19 cellular contexts compared by ENCODE assay signal in genomic region chr12:94753071-94753779, GRCh38.
DNase-seq lines count a peak whose midpoint lies in the region; ATAC-seq, FAIRE-seq and TF ChIP-seq lines count a peak whose summit lies in the region.
"Had no signal": no experiment of that assay in that cellular context is flagged by ENCODE, and none has a peak within 500 bp of the region (broad histone marks: within the 10 kb centered on the region; RNA-seq: fewer than 3 reads in every experiment).

No MANE protein-coding gene starts in this region.

- no peak for FAIRE-seq in K562 (lab: Jason Lieb, UNC)
- peak; percentile 9 for FAIRE-seq in keratinocyte (lab: Jason Lieb, UNC)
- FAIRE-seq: endothelial cell of umbilical vein, GM12878 had no signal

- 65% methylated on average over 8 of the region's 8 CpGs for WGBS in SK-N-SH (ENCODE audit: low lambda C conversion rate)
- WGBS in K562 (ENCODE audit: insufficient coverage, low coverage, missing lambda C conversion rate) = 0% methylated on average over 8 of the region's 8 CpGs
- WGBS in hepatocyte (ENCODE audit: low lambda C conversion rate, missing lambda C conversion rate) = 78% methylated on average over 8 of the region's 8 CpGs

- ATAC-seq in SK-N-SH treated with all-trans-retinoic acid at 6 μM for 48 hours = no peak
- ATAC-seq in K562 = no peak
- peak; percentile 49 for ATAC-seq in stimulated activated effector memory CD8-positive, alpha-beta T cell treated with anti-CD3 and anti-CD28 coated beads, Interleukin-12 subunit alpha, Interleukin-12 subunit beta, amount 100 ng/mL, for 72 hours
- no peak for ATAC-seq in GM21786 (IDR thresholded peaks at IDR 0.05; ENCODE audit: unreplicated experiment)
- ATAC-seq: GM12878 had no signal

- DNase-seq in SK-N-SH (no peak), K562 (ENCODE audit: extremely low read depth in 1 of 4, low spot score in 3 of 4) (no peak), keratinocyte (ENCODE audit: low read depth, low spot score) (no peak), hepatocyte (ENCODE audit: low spot score) (no peak)
- no peak for DNase-seq in stimulated activated effector memory CD8-positive, alpha-beta T cell treated with anti-CD3 and anti-CD28 coated beads, Interleukin-12 subunit alpha, Interleukin-12 subunit beta, amount 100 ng/mL, for 72 hours (ENCODE audit: low spot score in 2 of 2)
- no peak for DNase-seq in activated T-helper 2 cell treated with anti-CD3 and anti-CD28 coated beads, Interferon-gamma antibody, Interleukin-2, Interleukin-4, amounts not matched to agents 10 μg/mL and 5 μg/mL and 100 μg/mL, durations not matched to agents 14 hours and 24 hours and 36 hours (ENCODE audit: low spot score)
- DNase-seq: ACHN; activated T-cell treated with anti-CD3 and anti-CD28 coated beads for 4 hours; HCEC 1CT; NCI-H524 treated with DMSO at 0.1 percent for 48 hours; SHP77 treated with DMSO at 0.1 percent for 48 hours; stimulated activated CD8-positive, alpha-beta memory T cell treated with anti-CD3 and anti-CD28 coated beads, Interleukin-4, amount 100 ng/mL, for 48 hours had no signal

- no peak overlapping the region for H3K27ac Mint-ChIP-seq in stimulated activated effector memory CD8-positive, alpha-beta T cell treated with anti-CD3 and anti-CD28 coated beads, Interleukin-12 subunit alpha, Interleukin-12 subunit beta, amount 100 ng/mL, for 72 hours
- H3K27ac Mint-ChIP-seq in activated T-helper 2 cell treated with anti-CD3 and anti-CD28 coated beads, Interferon-gamma antibody, Interleukin-2, Interleukin-4, amounts not matched to agents 10 μg/mL and 5 μg/mL and 100 μg/mL, durations not matched to agents 14 hours and 24 hours and 36 hours = no peak overlapping the region
- H3K27ac Mint-ChIP-seq: natural killer cell treated with Interleukin-12 subunit alpha and Interleukin-12 subunit beta and Interleukin-15 and Interleukin-18, amount 100 ng/mL, for 72 hours had no signal

- H3K4me3 ChIP-seq in SK-N-SH (ENCODE audit: low read depth in 2 of 2, low read length in 1 of 2) (no peak overlapping the region), K562 (no peak overlapping the region), keratinocyte (ENCODE audit: control insufficient read depth in 2 of 3, extremely low read depth in 1 of 3, insufficient read depth in 2 of 3, low read depth in 1 of 3, low read length in 3 of 3) (no peak overlapping the region), hepatocyte (no peak overlapping the region)
- H3K4me3 ChIP-seq: ascending aorta, GM12878, vagina had no signal

- no peak overlapping the region for H3K9ac ChIP-seq in SK-N-SH
- H3K9ac ChIP-seq in K562 (ENCODE audit: insufficient read depth in 1 of 2, low read depth in 2 of 2, low read length in 2 of 2) = no peak overlapping the region
- H3K9ac ChIP-seq in keratinocyte (ENCODE audit: control insufficient read depth, extremely low read depth, insufficient read depth, low read length) = no peak overlapping the region

- H2AFZ ChIP-seq in SK-N-SH (ENCODE audit: low read depth) (no peak overlapping the region), K562 (ENCODE audit: low read depth, low read length) (no peak overlapping the region), keratinocyte (ENCODE audit: control insufficient read depth, low read length) (peak overlapping the region; percentile 6), hepatocyte (no peak overlapping the region)

- intact Hi-C loops in K562 (cut with micrococcal nuclease) = no loop called here
- intact Hi-C loops in activated T-helper 2 cell treated with anti-CD3 and anti-CD28 coated beads, Interferon-gamma antibody, Interleukin-2, Interleukin-4, amounts not matched to agents 10 μg/mL and 5 μg/mL and 100 μg/mL, durations not matched to agents 14 hours and 24 hours and 36 hours (cut with micrococcal nuclease) = no loop called here

- in situ Hi-C loops in K562 (cut with MboI) = no loop called here

- POLR2A ChIA-PET in SK-N-SH (lab: Yijun Ruan, JAX) (no interaction called here), K562 (lab: Yijun Ruan, JAX) (no interaction called here)

- TF ChIP-seq CTCF in SK-N-SH (IDR thresholded peaks at IDR 0.05) = no peak
- TF ChIP-seq CTCF in K562 (IDR thresholded peaks at IDR 0.05 in 2 of 3, conservative IDR thresholded peaks at IDR 0.05 in 1 of 3; ENCODE audit: insufficient read depth in 2 of 3, low read depth in 1 of 3, low read length in 3 of 3) = no peak
- peak; percentile 20 to 65 (median 55) for TF ChIP-seq CTCF in keratinocyte (optimal IDR thresholded peaks at IDR 0.05 in 1 of 3, IDR thresholded peaks at IDR 0.05 in 1 of 3, conservative IDR thresholded peaks at IDR 0.05 in 1 of 3; ENCODE audit: extremely low read depth in 1 of 3, insufficient read depth in 2 of 3, low read length in 3 of 3)
- TF ChIP-seq CTCF in hepatocyte (IDR thresholded peaks at IDR 0.05; ENCODE audit: poor library complexity) = no peak

- no peaks in the 10 kb centered on the region for H3F3A ChIP-seq in SK-N-SH (replicated peaks; ENCODE audit: insufficient read depth)

- H3K9me3 ChIP-seq in SK-N-SH (no peaks in the 10 kb centered on the region), K562 (replicated peaks; ENCODE audit: control insufficient read depth, insufficient read depth, low read depth, low read length) (no peaks in the 10 kb centered on the region), keratinocyte (ENCODE audit: control insufficient read depth, low read depth, low read length) (no peaks in the 10 kb centered on the region), hepatocyte (ENCODE audit: low read depth) (no peaks in the 10 kb centered on the region)
- H3K9me3 ChIP-seq: ascending aorta, vagina had no signal

- H3K4me3 Mint-ChIP-seq in stimulated activated effector memory CD8-positive, alpha-beta T cell treated with anti-CD3 and anti-CD28 coated beads, Interleukin-12 subunit alpha, Interleukin-12 subunit beta, amount 100 ng/mL, for 72 hours = no peak overlapping the region
- no peak overlapping the region for H3K4me3 Mint-ChIP-seq in activated T-helper 2 cell treated with anti-CD3 and anti-CD28 coated beads, Interferon-gamma antibody, Interleukin-2, Interleukin-4, amounts not matched to agents 10 μg/mL and 5 μg/mL and 100 μg/mL, durations not matched to agents 14 hours and 24 hours and 36 hours (ENCODE audit: low read depth)
- H3K4me3 Mint-ChIP-seq: natural killer cell treated with Interleukin-12 subunit alpha and Interleukin-12 subunit beta and Interleukin-15 and Interleukin-18, amount 100 ng/mL, for 72 hours had no signal

- no peaks in the 10 kb centered on the region for H3K9me2 ChIP-seq in SK-N-SH
- no peaks in the 10 kb centered on the region for H3K9me2 ChIP-seq in hepatocyte (replicated peaks; ENCODE audit: insufficient read depth)

- H3K4me1 Mint-ChIP-seq in stimulated activated effector memory CD8-positive, alpha-beta T cell treated with anti-CD3 and anti-CD28 coated beads, Interleukin-12 subunit alpha, Interleukin-12 subunit beta, amount 100 ng/mL, for 72 hours = no peaks in the 10 kb centered on the region
- no peaks in the 10 kb centered on the region for H3K4me1 Mint-ChIP-seq in activated T-helper 2 cell treated with anti-CD3 and anti-CD28 coated beads, Interferon-gamma antibody, Interleukin-2, Interleukin-4, amounts not matched to agents 10 μg/mL and 5 μg/mL and 100 μg/mL, durations not matched to agents 14 hours and 24 hours and 36 hours (ENCODE audit: low read depth)

- no peaks in the 10 kb centered on the region for H3K9me3 Mint-ChIP-seq in stimulated activated effector memory CD8-positive, alpha-beta T cell treated with anti-CD3 and anti-CD28 coated beads, Interleukin-12 subunit alpha, Interleukin-12 subunit beta, amount 100 ng/mL, for 72 hours
- H3K9me3 Mint-ChIP-seq in activated T-helper 2 cell treated with anti-CD3 and anti-CD28 coated beads, Interferon-gamma antibody, Interleukin-2, Interleukin-4, amounts not matched to agents 10 μg/mL and 5 μg/mL and 100 μg/mL, durations not matched to agents 14 hours and 24 hours and 36 hours = no peaks in the 10 kb centered on the region
- H3K9me3 Mint-ChIP-seq: natural killer cell treated with Interleukin-12 subunit alpha and Interleukin-12 subunit beta and Interleukin-15 and Interleukin-18, amount 100 ng/mL, for 72 hours had no signal

- no peaks in the 10 kb centered on the region for H3K36me3 Mint-ChIP-seq in stimulated activated effector memory CD8-positive, alpha-beta T cell treated with anti-CD3 and anti-CD28 coated beads, Interleukin-12 subunit alpha, Interleukin-12 subunit beta, amount 100 ng/mL, for 72 hours
- H3K36me3 Mint-ChIP-seq in activated T-helper 2 cell treated with anti-CD3 and anti-CD28 coated beads, Interferon-gamma antibody, Interleukin-2, Interleukin-4, amounts not matched to agents 10 μg/mL and 5 μg/mL and 100 μg/mL, durations not matched to agents 14 hours and 24 hours and 36 hours (ENCODE audit: low read depth) = no peaks in the 10 kb centered on the region
- H3K36me3 Mint-ChIP-seq: natural killer cell treated with Interleukin-12 subunit alpha and Interleukin-12 subunit beta and Interleukin-15 and Interleukin-18, amount 100 ng/mL, for 72 hours had no signal

- 0 out of 2 replicates have a peak, but pooled peaks have one; percentile 12 for TF ChIP-seq RAD21 in SK-N-SH (IDR thresholded peaks at IDR 0.05; ENCODE audit: low read length)
- no peak for TF ChIP-seq RAD21 in K562 (CRISPR knock-in tag; conservative IDR thresholded peaks at IDR 0.05 in 1 of 2, IDR thresholded peaks at IDR 0.05 in 1 of 2)

- H3K27me3 ChIP-seq in SK-N-SH (ENCODE audit: insufficient read depth) (peaks cover 14% of the 10 kb centered on the region; the same call in 1 of the 2 replicates), K562 (ENCODE audit: control insufficient read depth in 2 of 2, insufficient read depth in 2 of 2, low read length in 2 of 2) (peaks cover 18 to 31% of the 10 kb centered on the region in 2 experiments; a peak in 4 of 5 replicates), keratinocyte (ENCODE audit: control insufficient read depth, extremely low read depth, insufficient read depth, low read length) (no peaks in the 10 kb centered on the region), hepatocyte (no peaks in the 10 kb centered on the region)
- H3K27me3 ChIP-seq: ascending aorta, vagina had no signal

- H3K4me1 ChIP-seq in SK-N-SH (ENCODE audit: control insufficient read depth in 1 of 2, insufficient read depth in 2 of 2, low read depth in 1 of 2, low read length in 1 of 2) (no peaks in the 10 kb centered on the region), K562 (replicated peaks in 1 of 2; ENCODE audit: control insufficient read depth in 2 of 2, insufficient read depth in 2 of 2, low read length in 2 of 2) (no peaks in the 10 kb centered on the region), keratinocyte (ENCODE audit: control insufficient read depth, extremely low read depth, insufficient read depth, low read length) (peaks cover 5% of the 10 kb centered on the region), hepatocyte (ENCODE audit: insufficient read depth) (no peaks in the 10 kb centered on the region)
- H3K4me1 ChIP-seq: ascending aorta, vagina had no signal

- peaks cover 2% of the 10 kb centered on the region for H3K27me3 Mint-ChIP-seq in activated T-helper 2 cell treated with anti-CD3 and anti-CD28 coated beads, Interferon-gamma antibody, Interleukin-2, Interleukin-4, amounts not matched to agents 10 μg/mL and 5 μg/mL and 100 μg/mL, durations not matched to agents 14 hours and 24 hours and 36 hours (ENCODE audit: low read depth)

- BruUV-seq in K562 (replicated peaks; lab: Mats Ljungman, UMichigan) = no TSS peak

- no peaks in the 10 kb centered on the region for H3K9me1 ChIP-seq in K562 (ENCODE audit: control insufficient read depth, insufficient read depth, low read length)
- no peaks in the 10 kb centered on the region for H3K9me1 ChIP-seq in keratinocyte (ENCODE audit: control insufficient read depth, extremely low read depth, insufficient read depth, low read length)

- H3K4me2 ChIP-seq in SK-N-SH (no peak overlapping the region), K562 (ENCODE audit: insufficient read depth, low read length) (no peak overlapping the region), keratinocyte (ENCODE audit: control insufficient read depth, extremely low read depth, insufficient read depth, low read depth, low read length) (no peak overlapping the region), hepatocyte (no peak overlapping the region)

- CTCF ChIA-PET in SK-N-SH (lab: Yijun Ruan, JAX) (interaction anchor here (0.9 to 1.3 kb wide), 2 partner anchors 16 to 207 kb away, joined by 3 to 4 read pairs; no protein-coding TSS in a partner anchor), K562 (lab: Yijun Ruan, JAX; ENCODE audit: low intra/inter-chr PET ratio) (no interaction called here)

- no peaks in the 10 kb centered on the region for H4K20me1 ChIP-seq in SK-N-SH (ENCODE audit: insufficient read depth)
- H4K20me1 ChIP-seq in K562 (replicated peaks; ENCODE audit: control insufficient read depth, insufficient read depth, low read length) = no peaks in the 10 kb centered on the region
- H4K20me1 ChIP-seq in keratinocyte (ENCODE audit: control insufficient read depth, extremely low read depth, insufficient read depth, low read length) = no peaks in the 10 kb centered on the region
- H4K20me1 ChIP-seq in hepatocyte (ENCODE audit: insufficient read depth, poor library complexity, severe bottlenecking) = no peaks in the 10 kb centered on the region

- no peak for TF ChIP-seq POLR2A in K562 (conservative IDR thresholded peaks at IDR 0.05)

- H3K36me3 ChIP-seq in SK-N-SH (replicated peaks in 1 of 2; ENCODE audit: control insufficient read depth in 1 of 2, insufficient read depth in 2 of 2, low read length in 1 of 2) (no peaks in the 10 kb centered on the region), K562 (ENCODE audit: control insufficient read depth, insufficient read depth, low read length) (no peaks in the 10 kb centered on the region), keratinocyte (ENCODE audit: control insufficient read depth in 2 of 2, extremely low read depth in 1 of 2, insufficient read depth in 2 of 2, low read length in 2 of 2) (no peaks in the 10 kb centered on the region), hepatocyte (replicated peaks; ENCODE audit: insufficient read depth, low read depth) (no peaks in the 10 kb centered on the region)
- H3K36me3 ChIP-seq: ascending aorta, vagina had no signal

- H3K79me2 ChIP-seq in SK-N-SH (ENCODE audit: insufficient read depth) (no peaks in the 10 kb centered on the region), K562 (ENCODE audit: control insufficient read depth, insufficient read depth, low read length) (no peaks in the 10 kb centered on the region), keratinocyte (ENCODE audit: control insufficient read depth, insufficient read depth, low read length) (no peaks in the 10 kb centered on the region), hepatocyte (no peaks in the 10 kb centered on the region)

- dilution Hi-C loops in keratinocyte (cut with MboI; ENCODE audit: extremely low pct_ligation_motif_present, low sequenced_read_pairs) = no loop called here

- no peak overlapping the region for H3K27ac ChIP-seq in SK-N-SH (ENCODE audit: low read depth in 2 of 2, low read length in 1 of 2)
- no peak overlapping the region for H3K27ac ChIP-seq in K562 (ENCODE audit: extremely low read depth, low read depth, low read length)
- H3K27ac ChIP-seq in keratinocyte (ENCODE audit: control insufficient read depth, insufficient read depth, low read length) = no peak overlapping the region
- H3K27ac ChIP-seq in hepatocyte = no peak overlapping the region
- H3K27ac ChIP-seq: ascending aorta, vagina had no signal

- no peak for TF ChIP-seq EP300 in SK-N-SH (IDR thresholded peaks at IDR 0.05; ENCODE audit: borderline replicate concordance in 1 of 2, low read depth in 1 of 2, low read length in 1 of 2)
- TF ChIP-seq EP300 in K562 (IDR thresholded peaks at IDR 0.05; ENCODE audit: low read length) = no peak

Comparison
In these comparisons a context has a peak if more than half of its experiments do, and no peak if none do; other contexts are left out.
1. CTCF ChIP-seq: peak in keratinocyte (3 of 3); none in SK-N-SH (single experiment), K562 (0 of 3) and hepatocyte (single experiment).
2. Of the 27 proteins assayed by ChIP-seq in both K562 and SK-N-SH: peak only in K562: none; only in SK-N-SH: RAD21; in both: none; in neither: 26.